In genomic region chr9:136997355-136997754, GRCh38 we compare ENCODE assay signal across 8 cellular contexts. TPM values are rescaled to one million over a fixed set of nuclear protein-coding genes. Genes with fewer than 3 reads are reported as not detected.
DNase-seq lines count a peak whose midpoint lies in the region; ATAC-seq and TF ChIP-seq lines count a peak whose summit lies in the region.
"Had no signal": no experiment of that assay in that cellular context is flagged by ENCODE, and none has a peak within 500 bp of the region (broad histone marks: within the 10 kb centered on the region; RNA-seq: fewer than 3 reads in every experiment).

No MANE protein-coding gene starts in this region.

- no peak for TF ChIP-seq POLR2A in transverse colon (IDR thresholded peaks at IDR 0.05)

- CTCF ChIA-PET in activated naive CD4-positive, alpha-beta T cell treated with anti-CD3 and anti-CD28 coated beads for 36 hours (lab: Charles Lee), result interaction anchor here (1.0 kb wide), 1 partner anchor 8 kb away, joined by 3 read pairs; no protein-coding TSS in a partner anchor

- WGBS in esophagus, 2 donors, result 63 to 65% methylated on average over 10 of the region's 10 CpGs
- WGBS in transverse colon (ENCODE audit: low coverage in 1 of 2), 2 donors, result 60% methylated on average over 10 of the region's 10 CpGs; no CpG with 5 or more reads in 1 of the 2 donors

- no peaks in the 10 kb centered on the region for H3K36me3 Mint-ChIP-seq in activated naive CD4-positive, alpha-beta T cell treated with anti-CD3 and anti-CD28 coated beads, Interleukin-2, amount 50 U/mL, for 24 hours
- peaks cover 9% of the 10 kb centered on the region for H3K36me3 Mint-ChIP-seq in activated naive CD4-positive, alpha-beta T cell treated with anti-CD3 and anti-CD28 coated beads for 36 hours (ENCODE audit: low read depth)

- no peak for DNase-seq in activated naive CD4-positive, alpha-beta T cell treated with anti-CD3 and anti-CD28 coated beads for 36 hours
- no peak for DNase-seq in transverse colon
- no peak for DNase-seq in left lobe of liver (ENCODE audit: low spot score)
- DNase-seq: NCI-H510A treated with DMSO at 0.1 percent for 48 hours; stimulated activated naive CD4-positive, alpha-beta T cell treated with Interleukin-2 at 50 U/mL for 16 hours had no signal

- peak overlapping the region; percentile 58 for H3K4me3 Mint-ChIP-seq in activated naive CD4-positive, alpha-beta T cell treated with anti-CD3 and anti-CD28 coated beads, Interleukin-2, amount 50 U/mL, for 24 hours
- H3K4me3 Mint-ChIP-seq in activated naive CD4-positive, alpha-beta T cell treated with anti-CD3 and anti-CD28 coated beads for 36 hours, result no peak overlapping the region

- ATAC-seq in left lobe of liver, result no peak
- ATAC-seq in HG03460 (IDR thresholded peaks at IDR 0.05; ENCODE audit: unreplicated experiment), result no peak

- H3K4me1 ChIP-seq in esophagus (ENCODE audit: control insufficient read depth in 2 of 2, insufficient read depth in 2 of 2, low read length in 1 of 2) (peaks cover 0 to 35% of the 10 kb centered on the region in 2 donors), transverse colon (peaks cover 30 to 61% (median 45%) of the 10 kb centered on the region in 4 donors)

- intact Hi-C loops in activated naive CD4-positive, alpha-beta T cell treated with anti-CD3 and anti-CD28 coated beads for 36 hours (cut with micrococcal nuclease), result no loop called here
- intact Hi-C loops in transverse colon (cut with DNase I; ENCODE audit: low total_unique reads), result no loop called here

- no peaks in the 10 kb centered on the region for H3K27me3 ChIP-seq in esophagus (ENCODE audit: control insufficient read depth in 1 of 2, insufficient read depth in 2 of 2, low read length in 2 of 2)
- peaks cover 24% of the 10 kb centered on the region for H3K27me3 ChIP-seq in transverse colon

- no peaks in the 10 kb centered on the region for H3K9me3 ChIP-seq in esophagus (ENCODE audit: control insufficient read depth in 2 of 2, insufficient read depth in 1 of 2, low read depth in 1 of 2, low read length in 1 of 2)
- H3K9me3 ChIP-seq in transverse colon, result no peaks in the 10 kb centered on the region

- H3K4me1 Mint-ChIP-seq in activated naive CD4-positive, alpha-beta T cell treated with anti-CD3 and anti-CD28 coated beads, Interleukin-2, amount 50 U/mL, for 24 hours, result peaks cover 21% of the 10 kb centered on the region
- peaks cover 20% of the 10 kb centered on the region for H3K4me1 Mint-ChIP-seq in activated naive CD4-positive, alpha-beta T cell treated with anti-CD3 and anti-CD28 coated beads for 36 hours (ENCODE audit: low read depth)

- no peak for TF ChIP-seq EP300 in transverse colon (IDR thresholded peaks at IDR 0.05; ENCODE audit: low read depth)

- H3K27ac ChIP-seq in esophagus (ENCODE audit: low read depth in 2 of 2, low read length in 1 of 2), result peak overlapping the region; percentile 73 to 88
- H3K27ac ChIP-seq in transverse colon, result peak overlapping the region in 3 of 4 donors; percentile 52 to 60 (median 52)

- H3K27ac Mint-ChIP-seq in activated naive CD4-positive, alpha-beta T cell treated with anti-CD3 and anti-CD28 coated beads, Interleukin-2, amount 50 U/mL, for 24 hours, result no peak overlapping the region
- H3K27ac Mint-ChIP-seq in activated naive CD4-positive, alpha-beta T cell treated with anti-CD3 and anti-CD28 coated beads for 36 hours, result no peak overlapping the region

- H3K36me3 ChIP-seq in esophagus (ENCODE audit: control insufficient read depth in 2 of 2, insufficient read depth in 2 of 2, low read length in 1 of 2) (peaks cover 0 to 9% of the 10 kb centered on the region in 2 donors), transverse colon (no peaks in the 10 kb centered on the region)

- in situ Hi-C loops in transverse colon (cut with MboI; ENCODE audit: low pct_ligation_motif_present in 1 of 4, low pct_unique_long_range_greater_than_20kb in 1 of 4, low sequenced_read_pairs in 3 of 4), result no loop called here

- no peaks in the 10 kb centered on the region for H3K27me3 Mint-ChIP-seq in activated naive CD4-positive, alpha-beta T cell treated with anti-CD3 and anti-CD28 coated beads, Interleukin-2, amount 50 U/mL, for 24 hours
- peaks cover 13% of the 10 kb centered on the region for H3K27me3 Mint-ChIP-seq in activated naive CD4-positive, alpha-beta T cell treated with anti-CD3 and anti-CD28 coated beads for 36 hours (ENCODE audit: low read depth)

- H3K4me3 ChIP-seq in esophagus (ENCODE audit: low read depth in 1 of 2, low read length in 2 of 2), result no peak overlapping the region
- peak overlapping the region in 1 of 4 donors; percentile 19 for H3K4me3 ChIP-seq in transverse colon

- no peaks in the 10 kb centered on the region for H3K9me3 Mint-ChIP-seq in activated naive CD4-positive, alpha-beta T cell treated with anti-CD3 and anti-CD28 coated beads, Interleukin-2, amount 50 U/mL, for 24 hours
- no peaks in the 10 kb centered on the region for H3K9me3 Mint-ChIP-seq in activated naive CD4-positive, alpha-beta T cell treated with anti-CD3 and anti-CD28 coated beads for 36 hours

- TF ChIP-seq CTCF in transverse colon (IDR thresholded peaks at IDR 0.05), result no peak

RNA-seq across cellular contexts. Expression of gene CLIC3, which starts 1.0 kb away (rescaled TPM):
- total RNA-seq in activated naive CD4-positive, alpha-beta T cell treated with anti-CD3 and anti-CD28 coated beads for 36 hours, result not detected
- polyA plus RNA-seq in esophagus, result 100 to 1,000 TPM; 351 to 474 TPM
- 1 to 10 TPM in 2 of 4 donors, not detected in 2; 2.5 to 3.8 TPM for total RNA-seq in transverse colon
- not detected for total RNA-seq in left lobe of liver

RNA-seq across cellular contexts. Expression of gene PAXX, which starts 5.1 kb away (rescaled TPM):
- total RNA-seq in activated naive CD4-positive, alpha-beta T cell treated with anti-CD3 and anti-CD28 coated beads for 36 hours, result 10 to 100 TPM; 75.9 to 76.8 TPM
- polyA plus RNA-seq in esophagus, result 100 to 1,000 TPM in 1 of 2 donors, 10 to 100 TPM in 1; 49.7 to 119 TPM
- total RNA-seq in transverse colon, result 10 to 100 TPM; 49.3 to 85.2 (median 66.0) TPM
- 27.3 TPM for total RNA-seq in left lobe of liver

RNA-seq across cellular contexts. Expression of gene LCNL1, which starts 14.6 kb away (rescaled TPM):
- total RNA-seq in activated naive CD4-positive, alpha-beta T cell treated with anti-CD3 and anti-CD28 coated beads for 36 hours, result not detected
- polyA plus RNA-seq in esophagus, result under 1 TPM; 0.20 to 0.55 TPM
- total RNA-seq in transverse colon (under 1 TPM in 2 of 4 donors, not detected in 2; 0.27 to 0.75 TPM), left lobe of liver (not detected)

RNA-seq across cellular contexts. Expression of gene PTGDS, which starts 20.1 kb away (rescaled TPM):
- not detected for total RNA-seq in activated naive CD4-positive, alpha-beta T cell treated with anti-CD3 and anti-CD28 coated beads for 36 hours
- polyA plus RNA-seq in esophagus, result 10 to 100 TPM; 18.4 to 42.3 TPM
- total RNA-seq in transverse colon (10 to 100 TPM in 3 of 4 donors, 1 to 10 TPM in 1; 6.8 to 59.1 (median 17.8) TPM), left lobe of liver (5.2 TPM)

RNA-seq across cellular contexts. Expression of gene ABCA2, which starts 30.7 kb away (rescaled TPM):
- total RNA-seq in activated naive CD4-positive, alpha-beta T cell treated with anti-CD3 and anti-CD28 coated beads for 36 hours, result 1 to 10 TPM; 4.1 to 4.7 TPM
- polyA plus RNA-seq in esophagus, result 10 to 100 TPM in 1 of 2 donors, 1 to 10 TPM in 1; 7.7 to 14.7 TPM
- 100 to 1,000 TPM in 2 of 4 donors, 10 to 100 TPM in 2; 51.1 to 204 (median 96.5) TPM for total RNA-seq in transverse colon
- total RNA-seq in left lobe of liver, result 61.2 TPM
